Comparison of ENCODE assay signal across 3 cellular contexts in the genomic region with DNA sequence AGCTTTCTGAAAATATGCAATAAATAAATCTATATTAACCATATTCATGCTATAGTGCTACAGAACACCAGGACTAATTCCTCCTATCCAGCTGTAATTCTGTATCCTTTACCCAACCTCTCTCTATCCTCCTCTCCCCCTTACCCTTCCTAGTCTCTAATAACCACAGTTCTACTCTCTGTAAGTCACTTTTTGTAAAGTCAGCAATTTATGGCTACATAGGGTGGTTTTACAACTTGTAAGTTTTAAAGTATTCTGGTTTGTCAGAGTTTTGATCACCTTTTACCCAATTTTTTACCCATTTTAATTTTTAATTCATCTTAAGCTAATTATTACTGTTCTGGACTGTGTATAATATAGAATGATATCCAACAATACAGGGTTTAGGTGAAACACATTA.
TF ChIP-seq lines count a peak whose summit lies in the region.

No MANE protein-coding gene starts in this region.

TF ChIP-seq in HepG2, 621 proteins besides CTCF, POLR2A, EP300 and RAD21:
- TF ChIP-seq MAFK (conservative IDR thresholded peaks at IDR 0.05 in 1 of 2, IDR thresholded peaks at IDR 0.05 in 1 of 2; ENCODE audit: low read length in 2 of 2): peak; percentile 96 to 99
- no peak for TF ChIP-seq HMG20A (CRISPR knock-in tag; IDR thresholded peaks at IDR 0.05; ENCODE audit: borderline replicate concordance)
- peak; percentile 98 for TF ChIP-seq MAFF (IDR thresholded peaks at IDR 0.05; ENCODE audit: low read depth, low read length)
- TF ChIP-seq ETV6 (CRISPR knock-in tag; conservative IDR thresholded peaks at IDR 0.05): no peak
- no peak for TF ChIP-seq ZMAT3 (CRISPR knock-in tag; conservative IDR thresholded peaks at IDR 0.05)
- TF ChIP-seq PHB2 (IDR thresholded peaks at IDR 0.05; ENCODE audit: partially characterized antibody): no peak
- TF ChIP-seq NFATC3 (CRISPR knock-in tag; IDR thresholded peaks at IDR 0.05): no peak

TF ChIP-seq in IMR-90, 13 proteins besides CTCF, POLR2A, EP300 and RAD21:
- TF ChIP-seq MAFK (IDR thresholded peaks at IDR 0.05; ENCODE audit: low read depth, low read length): peak; percentile 98
- TF ChIP-seq, protein P1, sequence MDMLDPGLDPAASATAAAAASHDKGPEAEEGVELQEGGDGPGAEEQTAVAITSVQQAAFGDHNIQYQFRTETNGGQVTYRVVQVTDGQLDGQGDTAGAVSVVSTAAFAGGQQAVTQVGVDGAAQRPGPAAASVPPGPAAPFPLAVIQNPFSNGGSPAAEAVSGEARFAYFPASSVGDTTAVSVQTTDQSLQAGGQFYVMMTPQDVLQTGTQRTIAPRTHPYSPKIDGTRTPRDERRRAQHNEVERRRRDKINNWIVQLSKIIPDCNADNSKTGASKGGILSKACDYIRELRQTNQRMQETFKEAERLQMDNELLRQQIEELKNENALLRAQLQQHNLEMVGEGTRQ (IDR thresholded peaks at IDR 0.05; ENCODE audit: low read depth, low read length): no peak
- TF ChIP-seq CEBPB (IDR thresholded peaks at IDR 0.05; ENCODE audit: low read depth, low read length): no peak

TF ChIP-seq in WTC11, 78 proteins besides CTCF, POLR2A, EP300 and RAD21:
- TF ChIP-seq ELF4 (CRISPR knock-in tag; IDR thresholded peaks at IDR 0.05; ENCODE audit: low read depth): no peak
- TF ChIP-seq, protein P2, sequence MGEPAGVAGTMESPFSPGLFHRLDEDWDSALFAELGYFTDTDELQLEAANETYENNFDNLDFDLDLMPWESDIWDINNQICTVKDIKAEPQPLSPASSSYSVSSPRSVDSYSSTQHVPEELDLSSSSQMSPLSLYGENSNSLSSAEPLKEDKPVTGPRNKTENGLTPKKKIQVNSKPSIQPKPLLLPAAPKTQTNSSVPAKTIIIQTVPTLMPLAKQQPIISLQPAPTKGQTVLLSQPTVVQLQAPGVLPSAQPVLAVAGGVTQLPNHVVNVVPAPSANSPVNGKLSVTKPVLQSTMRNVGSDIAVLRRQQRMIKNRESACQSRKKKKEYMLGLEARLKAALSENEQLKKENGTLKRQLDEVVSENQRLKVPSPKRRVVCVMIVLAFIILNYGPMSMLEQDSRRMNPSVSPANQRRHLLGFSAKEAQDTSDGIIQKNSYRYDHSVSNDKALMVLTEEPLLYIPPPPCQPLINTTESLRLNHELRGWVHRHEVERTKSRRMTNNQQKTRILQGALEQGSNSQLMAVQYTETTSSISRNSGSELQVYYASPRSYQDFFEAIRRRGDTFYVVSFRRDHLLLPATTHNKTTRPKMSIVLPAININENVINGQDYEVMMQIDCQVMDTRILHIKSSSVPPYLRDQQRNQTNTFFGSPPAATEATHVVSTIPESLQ (CRISPR knock-in tag; IDR thresholded peaks at IDR 0.05): no peak
